In genomic region chr5:132325691-132326090, GRCh38 we compare ENCODE assay signal across 22 cellular contexts. TPM values are rescaled to one million over a fixed set of nuclear protein-coding genes. Genes with fewer than 3 reads are reported as not detected.
"Had no signal": no experiment of that assay in that cellular context is flagged by ENCODE, and none has a peak within 500 bp of the region (broad histone marks: within the 10 kb centered on the region; RNA-seq: fewer than 3 reads in every experiment).

No MANE protein-coding gene starts in this region.

- FAIRE-seq: frontal cortex, keratinocyte had no signal

- H3K4me1 Mint-ChIP-seq: memory B cell; naive thymus-derived CD4-positive, alpha-beta T cell; stimulated activated effector memory CD8-positive, alpha-beta T cell treated with anti-CD3 and anti-CD28 coated beads, Interleukin-12 subunit alpha, Interleukin-12 subunit beta, amount 100 ng/mL, for 72 hours had no signal

- H3K27ac Mint-ChIP-seq: memory B cell; mesothelial cell of epicardium; naive thymus-derived CD4-positive, alpha-beta T cell; stimulated activated effector memory CD8-positive, alpha-beta T cell treated with anti-CD3 and anti-CD28 coated beads, Interleukin-12 subunit alpha, Interleukin-12 subunit beta, amount 100 ng/mL, for 72 hours; type B pancreatic cell had no signal

- H3K36me3 ChIP-seq: prostate gland had no signal

- H3K4me3 Mint-ChIP-seq: memory B cell; mesothelial cell of epicardium; naive thymus-derived CD4-positive, alpha-beta T cell; nephron; stimulated activated effector memory CD8-positive, alpha-beta T cell treated with anti-CD3 and anti-CD28 coated beads, Interleukin-12 subunit alpha, Interleukin-12 subunit beta, amount 100 ng/mL, for 72 hours; type B pancreatic cell had no signal

- H3K4me1 ChIP-seq: prostate gland, right atrium auricular region, sigmoid colon, tibial artery had no signal

- H3K27me3 Mint-ChIP-seq: memory B cell; naive thymus-derived CD4-positive, alpha-beta T cell; type B pancreatic cell had no signal

- H3K9me3 Mint-ChIP-seq: memory B cell; mesothelial cell of epicardium; naive thymus-derived CD4-positive, alpha-beta T cell; nephron; stimulated activated effector memory CD8-positive, alpha-beta T cell treated with anti-CD3 and anti-CD28 coated beads, Interleukin-12 subunit alpha, Interleukin-12 subunit beta, amount 100 ng/mL, for 72 hours; type B pancreatic cell had no signal

- H3K9me3 ChIP-seq: prostate gland, right atrium auricular region, sigmoid colon, stomach, tibial artery had no signal

- DNase-seq: dorsolateral prefrontal cortex; effector CD4-positive, alpha-beta T cell; hypothalamus; naive thymus-derived CD4-positive, alpha-beta T cell; nucleus accumbens; sigmoid colon; stimulated activated CD4-positive, alpha-beta T cell treated with anti-CD3 and anti-CD28 coated beads, Interleukin-2, amount 100 ng/mL, for 24 hours; stimulated activated CD4-positive, alpha-beta T cell treated with anti-CD3 and anti-CD28 coated beads, Interleukin-4, amount 100 ng/mL, for 24 hours; stimulated activated naive CD4-positive, alpha-beta T cell treated with Interleukin-2 at 50 U/mL for 16 hours; stomach; tibial artery had no signal

- H3K4me3 ChIP-seq: dorsolateral prefrontal cortex, lung, prostate gland, right atrium auricular region, sigmoid colon, stomach, tibial artery had no signal

- H3K27me3 ChIP-seq: dorsolateral prefrontal cortex, right atrium auricular region, sigmoid colon, stomach, tibial artery had no signal

- H3K36me3 Mint-ChIP-seq: stimulated activated effector memory CD8-positive, alpha-beta T cell treated with anti-CD3 and anti-CD28 coated beads, Interleukin-12 subunit alpha, Interleukin-12 subunit beta, amount 100 ng/mL, for 72 hours had no signal

- H3K27ac ChIP-seq: dorsolateral prefrontal cortex, prostate gland, right atrium auricular region, sigmoid colon, stomach, tibial artery had no signal

- ATAC-seq: left lobe of liver; naive thymus-derived CD4-positive, alpha-beta T cell; stimulated activated effector memory CD8-positive, alpha-beta T cell treated with anti-CD3 and anti-CD28 coated beads, Interleukin-12 subunit alpha, Interleukin-12 subunit beta, amount 100 ng/mL, for 72 hours had no signal

RNA-seq across cellular contexts. Expression of gene SLC22A4, which starts 31.5 kb away (rescaled TPM):
- polyA plus RNA-seq: naive thymus-derived CD4-positive, alpha-beta T cell had no signal
